Comparison of ENCODE assay signal across 9 cellular contexts in the genomic region with DNA sequence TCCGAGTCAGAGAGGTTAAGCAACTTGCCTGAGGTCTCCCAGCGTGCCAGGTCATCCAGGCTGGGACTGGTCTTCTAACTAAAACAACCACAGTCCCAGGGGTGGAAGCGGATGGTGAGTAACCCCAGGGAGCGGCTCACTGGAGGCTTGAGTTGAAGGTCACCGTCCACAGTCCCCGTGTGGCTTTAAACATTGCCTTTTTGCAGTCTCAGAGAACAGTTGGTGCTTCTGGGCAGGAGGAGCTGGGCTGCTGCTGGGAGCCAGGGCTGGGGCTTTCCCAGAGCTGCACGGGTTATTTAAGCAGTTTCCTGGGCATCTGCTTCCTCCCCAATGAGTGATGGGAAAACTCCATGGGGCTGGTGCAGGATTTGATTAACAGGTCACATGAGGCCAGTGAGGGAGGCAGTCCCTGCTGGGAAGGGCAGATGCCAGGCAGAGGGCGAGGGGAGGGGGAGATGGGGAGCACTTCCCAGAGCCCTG. TPM values are rescaled to one million over a fixed set of nuclear protein-coding genes. Genes with fewer than 3 reads are reported as not detected.
A peak's percentile ranks its signal among the peaks of the same experiment; 100 is the strongest.
DNase-seq lines count a peak whose midpoint lies in the region; ATAC-seq and TF ChIP-seq lines count a peak whose summit lies in the region.
"Had no signal": no experiment of that assay in that cellular context is flagged by ENCODE, and none has a peak within 500 bp of the region (broad histone marks: within the 10 kb centered on the region; RNA-seq: fewer than 3 reads in every experiment).

No MANE protein-coding gene starts in this region.

- no peak overlapping the region for H3K23ac ChIP-seq in neuronal stem cell (ENCODE audit: low read depth, low read length, poor library complexity)

- no peaks in the 10 kb centered on the region for H3K27me3 ChIP-seq in neuronal stem cell (ENCODE audit: control insufficient read depth in 3 of 3, insufficient read depth in 3 of 3, low read depth in 1 of 3, low read length in 3 of 3)

- no peak overlapping the region for H4K91ac ChIP-seq in neuronal stem cell (ENCODE audit: low read depth, low read length, poor library complexity)

- no peak overlapping the region for H2BK5ac ChIP-seq in neuronal stem cell (ENCODE audit: low read length)

- H3K79me1 ChIP-seq in neuronal stem cell (ENCODE audit: low read depth, low read length): peaks cover 4% of the 10 kb centered on the region

- H2BK120ac ChIP-seq in neuronal stem cell (ENCODE audit: low read depth, low read length): no peak overlapping the region

- H3K4ac ChIP-seq in neuronal stem cell (ENCODE audit: low read length): no peak overlapping the region

- no peak overlapping the region for H3K14ac ChIP-seq in neuronal stem cell (ENCODE audit: low read length)

- no peak for ATAC-seq in GM21825 (IDR thresholded peaks at IDR 0.05; ENCODE audit: unreplicated experiment)
- no peak for ATAC-seq in GM19324 (IDR thresholded peaks at IDR 0.05; ENCODE audit: low FRiP score, unreplicated experiment)

- peaks cover 15 to 21% of the 10 kb centered on the region in 2 donors for H3K4me1 ChIP-seq in neuronal stem cell (ENCODE audit: control insufficient read depth in 2 of 2, insufficient read depth in 1 of 2, low read depth in 1 of 2, low read length in 2 of 2)

- H2BK12ac ChIP-seq in neuronal stem cell (ENCODE audit: low read length): no peak overlapping the region

- TF ChIP-seq CTCF in epithelial cell of proximal tubule (conservative IDR thresholded peaks at IDR 0.05; ENCODE audit: low read depth, low read length) (no peak), GM13977 (IDR thresholded peaks at IDR 0.05; ENCODE audit: extremely low read depth, insufficient read depth, missing control alignments) (no peak)

- H3K4me3 ChIP-seq in epithelial cell of proximal tubule (ENCODE audit: low read depth, low read length) (peak overlapping the region; percentile 17), neuronal stem cell (ENCODE audit: low read length in 2 of 2) (no peak overlapping the region)

- no peak overlapping the region for H3K4me2 ChIP-seq in neuronal stem cell (ENCODE audit: insufficient read depth, low read length, poor library complexity, severe bottlenecking)

- H4K8ac ChIP-seq in neuronal stem cell (ENCODE audit: low read depth, low read length): no peak overlapping the region

- in situ Hi-C loops in Caki2 (cut with HindIII; ENCODE audit: low pct_unique_long_range_greater_than_20kb, low sequenced_read_pairs): no loop called here
- in situ Hi-C loops in GM13977 (cut with MboI; ENCODE audit: low pct_unique_long_range_greater_than_20kb, low sequenced_read_pairs, unreplicated experiment): no loop called here

- peak; percentile 82 for DNase-seq in Caki2 (ENCODE audit: low read depth)
- peak; percentile 71 to 87 for DNase-seq in NCI-H524 (lab: John Stamatoyannopoulos, UW)
- peak; percentile 67 for DNase-seq in epithelial cell of proximal tubule (ENCODE audit: low read depth)
- DNase-seq in myocyte (ENCODE audit: low read depth): peak; percentile 86
- DNase-seq in GM13977 (ENCODE audit: low spot score): no peak
- no peak for DNase-seq in neuronal stem cell (ENCODE audit: low spot score)
- DNase-seq: GOT3 had no signal

- H3K36me3 ChIP-seq in neuronal stem cell (replicated peaks in 1 of 2; ENCODE audit: control insufficient read depth in 2 of 2, insufficient read depth in 2 of 2, low read length in 2 of 2): no peaks in the 10 kb centered on the region

- H3K18ac ChIP-seq in neuronal stem cell (ENCODE audit: low read length): no peak overlapping the region

- H2BK15ac ChIP-seq in neuronal stem cell (ENCODE audit: low read length): no peak overlapping the region

- no peaks in the 10 kb centered on the region for H3K9me3 ChIP-seq in neuronal stem cell (replicated peaks in 1 of 2; ENCODE audit: control insufficient read depth in 2 of 2, insufficient read depth in 1 of 2, low read depth in 1 of 2, low read length in 2 of 2)

- H2AK5ac ChIP-seq in neuronal stem cell (ENCODE audit: low read depth, low read length): no peak overlapping the region

- H3K9ac ChIP-seq in neuronal stem cell (ENCODE audit: low read depth, low read length, poor library complexity): no peak overlapping the region

- H3K27ac ChIP-seq in neuronal stem cell (replicated peaks; ENCODE audit: low read length): no peak overlapping the region

- no CpG with 5 or more reads among the region's 8 CpGs for WGBS in neuronal stem cell (ENCODE audit: extremely low coverage in 2 of 2, insufficient read length in 2 of 2, insufficient replicate concordance in 1 of 2), 2 donors

- H2AFZ ChIP-seq in neuronal stem cell (ENCODE audit: low read length): no peak overlapping the region

RNA-seq across cellular contexts. Expression of a gene that starts 12.3 kb away (rescaled TPM):
- 23.1 and 31.0 TPM in 2 replicates for total RNA-seq in Caki2 (2014; rRNA removed; shearing (Covaris generic); ENCODE audit: low replicate concordance)
- total RNA-seq in epithelial cell of proximal tubule (17.4 and 27.8 TPM in 2 replicates), myocyte (43.0 and 49.4 TPM in 2 replicates)
- polyA plus RNA-seq in myocyte (2012): 39.8 TPM
- 14.6 TPM for polyA plus RNA-seq in neuronal stem cell (2013, experiment 1 of 2)
- 14.8 TPM for polyA plus RNA-seq in neuronal stem cell (2013, experiment 2 of 2)

Comparison
In these comparisons a context has a peak if more than half of its experiments do, and no peak if none do; other contexts are left out.
1. DNase-seq: peak in Caki2 (single experiment), NCI-H524 (2 of 2), epithelial cell of proximal tubule (single experiment) and myocyte (single experiment); none in GM13977 (single experiment) and neuronal stem cell (single experiment).